In the genomic region with DNA sequence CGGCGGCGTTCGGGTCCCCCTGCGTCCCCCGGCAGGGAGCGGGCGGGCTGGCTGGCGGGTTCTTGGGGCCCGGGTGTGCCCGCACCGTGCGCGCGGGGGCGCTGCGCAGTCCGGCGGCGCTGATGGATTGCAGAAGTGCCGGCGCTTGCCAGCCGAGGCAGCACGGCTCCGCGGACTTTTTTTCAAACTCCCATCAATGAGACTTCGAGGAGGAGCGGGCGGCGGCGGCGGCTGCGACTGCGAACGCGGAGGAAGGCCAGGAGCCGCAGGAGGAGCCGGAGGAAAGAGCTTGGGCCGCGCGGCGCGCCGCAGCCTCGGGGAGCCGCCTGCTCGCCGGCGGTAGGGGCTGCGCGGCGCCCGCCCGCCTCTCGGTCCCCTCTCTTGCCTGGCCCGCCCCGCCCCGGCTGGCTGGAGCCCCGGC, we compare ENCODE assay signal across 8 cellular contexts. TPM values are rescaled to one million over a fixed set of nuclear protein-coding genes. Genes with fewer than 3 reads are reported as not detected.
DNase-seq lines count a peak whose midpoint lies in the region; ATAC-seq and TF ChIP-seq lines count a peak whose summit lies in the region.

A gene (plus strand): TSS at position 119 of the 421 bp plus-strand sequence. CDS start 61,453 bp downstream, outside the sequence.

- peak within 1 kb of the TSS; percentile 88 for H3K4me3 ChIP-seq in osteoblast (ENCODE audit: insufficient read depth, low read length)

- no peaks in the 10 kb centered on the region for H3K9me3 Mint-ChIP-seq in activated T-cell treated with anti-CD3 and anti-CD28 coated beads, Interleukin-2, amount 50 U/mL, for 24 hours

- TF ChIP-seq CTCF in AG09319 (IDR thresholded peaks at IDR 0.05; ENCODE audit: low read depth, low read length) = peak; percentile 57
- TF ChIP-seq CTCF in osteoblast (IDR thresholded peaks at IDR 0.05; ENCODE audit: extremely low read depth, low read depth, low read length) = peak; percentile 45

- H3K4me3 Mint-ChIP-seq in activated T-cell treated with anti-CD3 and anti-CD28 coated beads, Interleukin-2, amount 50 U/mL, for 24 hours = no peak within 1 kb of the TSS

- H3K9me3 ChIP-seq in osteoblast (ENCODE audit: low read depth, low read length) = no peaks in the 10 kb centered on the region

- H4K20me1 ChIP-seq in osteoblast (ENCODE audit: insufficient read depth, low read length) = peaks cover 12% of the 10 kb centered on the region

- H3K4me1 Mint-ChIP-seq in activated T-cell treated with anti-CD3 and anti-CD28 coated beads, Interleukin-2, amount 50 U/mL, for 24 hours (ENCODE audit: low read depth) = peaks cover 7% of the 10 kb centered on the region

- peaks cover 88% of the 10 kb centered on the region for H3K27me3 Mint-ChIP-seq in activated T-cell treated with anti-CD3 and anti-CD28 coated beads, Interleukin-2, amount 50 U/mL, for 24 hours

- H3K27me3 ChIP-seq in osteoblast (ENCODE audit: insufficient read depth, low read length) = no peaks in the 10 kb centered on the region

- H3K27ac ChIP-seq in osteoblast (ENCODE audit: low read depth, low read length) = peak within 1 kb of the TSS; percentile 81

- H3K27ac Mint-ChIP-seq in activated T-cell treated with anti-CD3 and anti-CD28 coated beads, Interleukin-2, amount 50 U/mL, for 24 hours = no peak within 1 kb of the TSS

- peaks cover 24% of the 10 kb centered on the region for H3K4me1 ChIP-seq in osteoblast (ENCODE audit: insufficient read depth, low read length)

- no peaks in the 10 kb centered on the region for H3K36me3 Mint-ChIP-seq in activated T-cell treated with anti-CD3 and anti-CD28 coated beads, Interleukin-2, amount 50 U/mL, for 24 hours (ENCODE audit: low read depth)

- peak within 1 kb of the TSS; percentile 82 for H2AFZ ChIP-seq in osteoblast (ENCODE audit: low read length)

- peaks cover 35% of the 10 kb centered on the region for H3K79me2 ChIP-seq in osteoblast (ENCODE audit: insufficient read depth, low read length)

- peak; percentile 70 for DNase-seq in AG09319 (ENCODE audit: extremely low read depth, low read depth)
- DNase-seq in NCI-H2196 (lab: John Stamatoyannopoulos, UW; ENCODE audit: unreplicated experiment) = peak; percentile 79
- peak; percentile 45 for DNase-seq in activated T-cell treated with anti-CD3 and anti-CD28 coated beads, Interleukin-2, amount 50 U/mL, for 24 hours
- peak; percentile 44 for DNase-seq in germinal center (ENCODE audit: low spot score)
- peak; percentile 97 for DNase-seq in osteoblast (ENCODE audit: insufficient read length, low spot score, missing footprints)
- DNase-seq in AML-193 (lab: John Stamatoyannopoulos, UW) = no peak

- ATAC-seq in GM18907 (IDR thresholded peaks at IDR 0.05; ENCODE audit: unreplicated experiment) (peak; percentile 51), GM18858 (IDR thresholded peaks at IDR 0.05; ENCODE audit: unreplicated experiment) (no peak)

- H3K4me2 ChIP-seq in osteoblast (ENCODE audit: insufficient read depth, low read length) = peak within 1 kb of the TSS; percentile 90

- no peaks in the 10 kb centered on the region for H3K36me3 ChIP-seq in osteoblast (ENCODE audit: insufficient read depth, low read length)

RNA-seq across cellular contexts. Expression of the gene that starts here (rescaled TPM):
- 3.8 and 10.1 TPM in 2 replicates for total RNA-seq in osteoblast

Comparison
In these comparisons a context has a peak if more than half of its experiments do, and no peak if none do; other contexts are left out.
1. DNase-seq: peak in AG09319 (single experiment), NCI-H2196 (single experiment), activated T-cell treated with anti-CD3 and anti-CD28 coated beads, Interleukin-2, amount 50 U/mL, for 24 hours (single experiment), germinal center (single experiment) and osteoblast (single experiment); none in AML-193 (0 of 2).